ENCODE assay signal across 1 cellular context in the genomic region with DNA sequence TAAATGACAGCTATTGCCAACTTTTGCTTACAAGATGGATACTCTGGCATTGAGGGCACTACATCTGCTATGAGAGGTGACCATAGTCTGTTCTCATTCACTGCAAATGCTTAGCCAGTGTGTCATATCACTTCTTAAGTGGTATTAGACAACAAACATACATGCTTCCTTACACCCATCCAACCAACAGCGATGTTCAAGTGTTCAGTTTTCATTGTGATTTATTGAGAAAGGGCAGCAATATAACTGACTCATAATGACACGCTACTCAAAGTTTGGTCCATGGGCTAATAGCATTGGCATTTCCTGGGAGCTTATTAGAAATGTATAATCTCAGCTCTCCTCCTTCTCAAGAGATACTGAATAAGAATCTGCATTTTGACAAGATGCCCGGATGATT.
TF ChIP-seq lines count a peak whose summit lies in the region.

No MANE protein-coding gene starts in this region.

TF ChIP-seq in SK-N-SH, 30 proteins besides CTCF, POLR2A, EP300 and RAD21 (continued from another document):
- TF ChIP-seq EZH2phosphoT487 (IDR thresholded peaks at IDR 0.05; ENCODE audit: borderline replicate concordance, low read depth) (no peak), ELF1 (IDR thresholded peaks at IDR 0.05) (no peak), MXI1 (IDR thresholded peaks at IDR 0.05; ENCODE audit: low read depth, low read length) (no peak), FOSL2 (IDR thresholded peaks at IDR 0.05; ENCODE audit: borderline replicate concordance, low read depth) (peak; percentile 90), FOXM1 (IDR thresholded peaks at IDR 0.05; ENCODE audit: low read depth) (no peak; the same call in 1 of the 2 replicates), NFIC (IDR thresholded peaks at IDR 0.05; ENCODE audit: borderline replicate concordance) (no peak; the same call in 1 of the 2 replicates), RCOR1 (IDR thresholded peaks at IDR 0.05; ENCODE audit: low read length) (no peak), JUND (IDR thresholded peaks at IDR 0.05) (peak; percentile 82), GABPA (IDR thresholded peaks at IDR 0.05; ENCODE audit: low read depth) (no peak), TEAD4 (IDR thresholded peaks at IDR 0.05; ENCODE audit: borderline replicate concordance, insufficient read depth) (peak; percentile 46; the same call in 1 of the 2 replicates), RXRA (IDR thresholded peaks at IDR 0.05; ENCODE audit: borderline replicate concordance, low read depth) (no peak; the same call in 1 of the 2 replicates), SIN3A (IDR thresholded peaks at IDR 0.05; ENCODE audit: borderline replicate concordance, low read depth, low read length) (no peak), CHD2 (IDR thresholded peaks at IDR 0.05; ENCODE audit: low read length, partially characterized antibody) (no peak), MEF2A (IDR thresholded peaks at IDR 0.05; ENCODE audit: borderline replicate concordance, low read depth) (peak; percentile 66), SMC3 (IDR thresholded peaks at IDR 0.05; ENCODE audit: low read depth, low read length) (no peak), YY1 (IDR thresholded peaks at IDR 0.05; ENCODE audit: low read depth) (peak; percentile 21; the same call in 1 of the 2 replicates), POLR2AphosphoS5 (IDR thresholded peaks at IDR 0.05; ENCODE audit: low read depth, low read length) (peak; percentile 33; the same call in 1 of the 2 replicates), RFX5 (IDR thresholded peaks at IDR 0.05; ENCODE audit: low read length) (no peak), NRF1 (IDR thresholded peaks at IDR 0.05; ENCODE audit: low read depth, low read length) (no peak), FOXJ3 (CRISPR knock-in tag; IDR thresholded peaks at IDR 0.05) (no peak), TCF12 (IDR thresholded peaks at IDR 0.05) (peak; percentile 86), GATA2 (CRISPR knock-in tag; IDR thresholded peaks at IDR 0.05) (no peak), TAF1 (IDR thresholded peaks at IDR 0.05; ENCODE audit: borderline replicate concordance, low read depth, low read length) (no peak)
- TF ChIP-seq, protein P1, sequence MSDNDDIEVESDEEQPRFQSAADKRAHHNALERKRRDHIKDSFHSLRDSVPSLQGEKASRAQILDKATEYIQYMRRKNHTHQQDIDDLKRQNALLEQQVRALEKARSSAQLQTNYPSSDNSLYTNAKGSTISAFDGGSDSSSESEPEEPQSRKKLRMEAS (IDR thresholded peaks at IDR 0.05; ENCODE audit: low read depth), result peak; percentile 53
- TF ChIP-seq, protein P2, sequence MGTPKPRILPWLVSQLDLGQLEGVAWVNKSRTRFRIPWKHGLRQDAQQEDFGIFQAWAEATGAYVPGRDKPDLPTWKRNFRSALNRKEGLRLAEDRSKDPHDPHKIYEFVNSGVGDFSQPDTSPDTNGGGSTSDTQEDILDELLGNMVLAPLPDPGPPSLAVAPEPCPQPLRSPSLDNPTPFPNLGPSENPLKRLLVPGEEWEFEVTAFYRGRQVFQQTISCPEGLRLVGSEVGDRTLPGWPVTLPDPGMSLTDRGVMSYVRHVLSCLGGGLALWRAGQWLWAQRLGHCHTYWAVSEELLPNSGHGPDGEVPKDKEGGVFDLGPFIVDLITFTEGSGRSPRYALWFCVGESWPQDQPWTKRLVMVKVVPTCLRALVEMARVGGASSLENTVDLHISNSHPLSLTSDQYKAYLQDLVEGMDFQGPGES (IDR thresholded peaks at IDR 0.05; ENCODE audit: low read depth, low read length), result no peak
- TF ChIP-seq, protein P3, sequence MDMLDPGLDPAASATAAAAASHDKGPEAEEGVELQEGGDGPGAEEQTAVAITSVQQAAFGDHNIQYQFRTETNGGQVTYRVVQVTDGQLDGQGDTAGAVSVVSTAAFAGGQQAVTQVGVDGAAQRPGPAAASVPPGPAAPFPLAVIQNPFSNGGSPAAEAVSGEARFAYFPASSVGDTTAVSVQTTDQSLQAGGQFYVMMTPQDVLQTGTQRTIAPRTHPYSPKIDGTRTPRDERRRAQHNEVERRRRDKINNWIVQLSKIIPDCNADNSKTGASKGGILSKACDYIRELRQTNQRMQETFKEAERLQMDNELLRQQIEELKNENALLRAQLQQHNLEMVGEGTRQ (IDR thresholded peaks at IDR 0.05; ENCODE audit: borderline replicate concordance, low read depth, low read length), result no peak
- TF ChIP-seq, protein P4, sequence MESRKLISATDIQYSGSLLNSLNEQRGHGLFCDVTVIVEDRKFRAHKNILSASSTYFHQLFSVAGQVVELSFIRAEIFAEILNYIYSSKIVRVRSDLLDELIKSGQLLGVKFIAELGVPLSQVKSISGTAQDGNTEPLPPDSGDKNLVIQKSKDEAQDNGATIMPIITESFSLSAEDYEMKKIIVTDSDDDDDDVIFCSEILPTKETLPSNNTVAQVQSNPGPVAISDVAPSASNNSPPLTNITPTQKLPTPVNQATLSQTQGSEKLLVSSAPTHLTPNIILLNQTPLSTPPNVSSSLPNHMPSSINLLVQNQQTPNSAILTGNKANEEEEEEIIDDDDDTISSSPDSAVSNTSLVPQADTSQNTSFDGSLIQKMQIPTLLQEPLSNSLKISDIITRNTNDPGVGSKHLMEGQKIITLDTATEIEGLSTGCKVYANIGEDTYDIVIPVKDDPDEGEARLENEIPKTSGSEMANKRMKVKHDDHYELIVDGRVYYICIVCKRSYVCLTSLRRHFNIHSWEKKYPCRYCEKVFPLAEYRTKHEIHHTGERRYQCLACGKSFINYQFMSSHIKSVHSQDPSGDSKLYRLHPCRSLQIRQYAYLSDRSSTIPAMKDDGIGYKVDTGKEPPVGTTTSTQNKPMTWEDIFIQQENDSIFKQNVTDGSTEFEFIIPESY (IDR thresholded peaks at IDR 0.05; ENCODE audit: borderline replicate concordance, low read depth), result no peak; the same call in 1 of the 2 replicates
- TF ChIP-seq, protein P5, sequence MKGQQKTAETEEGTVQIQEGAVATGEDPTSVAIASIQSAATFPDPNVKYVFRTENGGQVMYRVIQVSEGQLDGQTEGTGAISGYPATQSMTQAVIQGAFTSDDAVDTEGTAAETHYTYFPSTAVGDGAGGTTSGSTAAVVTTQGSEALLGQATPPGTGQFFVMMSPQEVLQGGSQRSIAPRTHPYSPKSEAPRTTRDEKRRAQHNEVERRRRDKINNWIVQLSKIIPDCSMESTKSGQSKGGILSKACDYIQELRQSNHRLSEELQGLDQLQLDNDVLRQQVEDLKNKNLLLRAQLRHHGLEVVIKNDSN (IDR thresholded peaks at IDR 0.05; ENCODE audit: borderline replicate concordance, low read depth), result no peak
- TF ChIP-seq, protein P6, sequence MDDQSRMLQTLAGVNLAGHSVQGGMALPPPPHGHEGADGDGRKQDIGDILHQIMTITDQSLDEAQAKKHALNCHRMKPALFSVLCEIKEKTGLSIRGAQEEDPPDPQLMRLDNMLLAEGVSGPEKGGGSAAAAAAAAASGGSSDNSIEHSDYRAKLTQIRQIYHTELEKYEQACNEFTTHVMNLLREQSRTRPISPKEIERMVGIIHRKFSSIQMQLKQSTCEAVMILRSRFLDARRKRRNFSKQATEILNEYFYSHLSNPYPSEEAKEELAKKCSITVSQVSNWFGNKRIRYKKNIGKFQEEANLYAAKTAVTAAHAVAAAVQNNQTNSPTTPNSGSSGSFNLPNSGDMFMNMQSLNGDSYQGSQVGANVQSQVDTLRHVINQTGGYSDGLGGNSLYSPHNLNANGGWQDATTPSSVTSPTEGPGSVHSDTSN (IDR thresholded peaks at IDR 0.05), result peak; percentile 85
